8 cellular contexts compared by ENCODE assay signal in the genomic region with DNA sequence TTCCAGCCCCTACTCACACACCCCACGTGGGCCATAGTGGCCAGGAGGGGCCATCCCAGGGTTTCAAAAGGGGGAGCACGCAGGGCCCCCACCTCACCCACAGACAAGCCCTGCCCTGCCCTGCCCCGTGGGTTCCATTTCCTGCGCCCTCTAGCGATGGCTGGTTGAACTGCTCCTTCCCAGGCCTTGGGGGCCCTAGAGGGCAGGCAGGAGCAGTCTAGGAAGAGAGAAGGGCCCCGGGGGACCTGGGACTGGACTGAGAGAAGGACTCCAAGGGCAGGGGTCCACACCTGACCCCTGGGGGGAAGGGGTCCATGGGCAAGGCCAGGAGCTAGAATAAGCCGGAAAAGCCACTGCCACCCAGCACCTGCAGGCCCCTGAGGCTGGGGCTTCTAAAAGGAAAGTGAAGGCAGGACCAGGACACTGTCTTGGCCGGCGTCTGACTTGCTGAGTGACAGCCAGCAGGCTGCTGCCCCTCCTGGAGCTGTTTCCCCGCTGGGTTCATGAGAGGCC. TPM values are rescaled to one million over a fixed set of nuclear protein-coding genes. Genes with fewer than 3 reads are reported as not detected.
DNase-seq lines count a peak whose midpoint lies in the region; ATAC-seq, FAIRE-seq and TF ChIP-seq lines count a peak whose summit lies in the region.

No MANE protein-coding gene starts in this region.

- H3K27ac ChIP-seq in HL-60 (replicated peaks) (no peak overlapping the region), astrocyte (ENCODE audit: low read depth, low read length) (no peak overlapping the region)

- no peaks in the 10 kb centered on the region for H3K9me3 Mint-ChIP-seq in astrocyte (ENCODE audit: unreplicated experiment)

- no peak overlapping the region for H3K27ac Mint-ChIP-seq in astrocyte (ENCODE audit: unreplicated experiment)

- peaks cover under 1% of the 10 kb centered on the region for H4K20me1 ChIP-seq in astrocyte (ENCODE audit: insufficient read depth, low read length)

- peak; percentile 85 for ATAC-seq in GM21381 (IDR thresholded peaks at IDR 0.05; ENCODE audit: unreplicated experiment)

- H3K9ac ChIP-seq in astrocyte (ENCODE audit: low read length), result no peak overlapping the region

- no peaks in the 10 kb centered on the region for H3K4me1 ChIP-seq in astrocyte (ENCODE audit: insufficient read depth, low read length)

- TF ChIP-seq CTCF in HL-60 (IDR thresholded peaks at IDR 0.05; ENCODE audit: insufficient read depth, low read length), result peak; percentile 52
- TF ChIP-seq CTCF in astrocyte (IDR thresholded peaks at IDR 0.05; ENCODE audit: insufficient read depth, low read depth, low read length), result peak; percentile 55

- no peaks in the 10 kb centered on the region for H3K9me3 ChIP-seq in astrocyte (ENCODE audit: insufficient read depth, low read depth, low read length)

- H3K4me1 Mint-ChIP-seq in astrocyte (ENCODE audit: low read depth, unreplicated experiment), result no peaks in the 10 kb centered on the region

- DNase-seq in ELF-1 (ENCODE audit: low read depth, low spot score), result peak; percentile 81
- DNase-seq in HL-60 (ENCODE audit: low read depth in 1 of 2, low spot score in 1 of 2), result peak in 1 of 2 experiments; percentile 38
- peak; percentile 46 for DNase-seq in T-helper 9 cell
- no peak for DNase-seq in astrocyte (ENCODE audit: low read depth)
- DNase-seq in islet precursor cell, result peak; percentile 86
- DNase-seq in stimulated activated CD4-positive, alpha-beta T cell treated with anti-CD3 and anti-CD28 coated beads, Interleukin-2, amount 100 ng/mL, for 48 hours, result peak; percentile 73 to 74
- DNase-seq in NCI-H446 treated with DMSO at 0.1 percent for 48 hours (lab: John Stamatoyannopoulos, UW), result no peak

- no peaks in the 10 kb centered on the region for H3K79me2 ChIP-seq in astrocyte (ENCODE audit: insufficient read depth, low read length)

- H3K36me3 Mint-ChIP-seq in astrocyte (ENCODE audit: low read depth, unreplicated experiment), result no peaks in the 10 kb centered on the region

- H2AFZ ChIP-seq in astrocyte (ENCODE audit: low read depth, low read length), result no peak overlapping the region

- H3K27me3 ChIP-seq in HL-60 (ENCODE audit: insufficient read depth, poor library complexity, severe bottlenecking) (peaks cover 5% of the 10 kb centered on the region), astrocyte (ENCODE audit: insufficient read depth, low read length) (peaks cover 9% of the 10 kb centered on the region)

- peaks cover 52% of the 10 kb centered on the region for H3K27me3 Mint-ChIP-seq in astrocyte (ENCODE audit: low read depth, unreplicated experiment)

- H3K4me3 ChIP-seq in HL-60 (replicated peaks; ENCODE audit: insufficient read depth, low read length) (no peak overlapping the region), astrocyte (ENCODE audit: insufficient read depth, low read depth, low read length) (no peak overlapping the region)

- no peak for FAIRE-seq in astrocyte (lab: Jason Lieb, UNC)

- H3K4me2 ChIP-seq in astrocyte (ENCODE audit: low read length), result no peak overlapping the region

- no peak overlapping the region for H3K4me3 Mint-ChIP-seq in astrocyte (ENCODE audit: unreplicated experiment)

- H3K36me3 ChIP-seq in astrocyte (ENCODE audit: insufficient read depth, low read length), result no peaks in the 10 kb centered on the region

RNA-seq across cellular contexts. Expression of gene CYP26B1, which starts 10.1 kb away (rescaled TPM):
- total RNA-seq in astrocyte, result 0.77 and 1.2 TPM in 2 replicates

Comparison
In these comparisons a context has a peak if more than half of its experiments do, and no peak if none do; other contexts are left out.
1. DNase-seq: peak in ELF-1 (single experiment), T-helper 9 cell (single experiment), islet precursor cell (single experiment) and stimulated activated CD4-positive, alpha-beta T cell treated with anti-CD3 and anti-CD28 coated beads, Interleukin-2, amount 100 ng/mL, for 48 hours (2 of 2); none in astrocyte (single experiment) and NCI-H446 treated with DMSO at 0.1 percent for 48 hours (single experiment).